9 cellular contexts compared by ENCODE assay signal in genomic region chr19:52785506-52785905, GRCh38. TPM values are rescaled to one million over a fixed set of nuclear protein-coding genes. Genes with fewer than 3 reads are reported as not detected.
A peak's percentile ranks its signal among the peaks of the same experiment; 100 is the strongest.
DNase-seq lines count a peak whose midpoint lies in the region; ATAC-seq and TF ChIP-seq lines count a peak whose summit lies in the region.
"Had no signal": no experiment of that assay in that cellular context is flagged by ENCODE, and none has a peak within 500 bp of the region (broad histone marks: within the 10 kb centered on the region; RNA-seq: fewer than 3 reads in every experiment).

No MANE protein-coding gene starts in this region.

- H3K36me3 Mint-ChIP-seq in activated CD8-positive, alpha-beta memory T cell treated with anti-CD3 and anti-CD28 coated beads, Interleukin-2, amount 10 ng/mL, durations not matched to agents 7 days and 5 days: peaks cover 49% of the 10 kb centered on the region
- H3K36me3 Mint-ChIP-seq in WTC11: no peaks in the 10 kb centered on the region; the same call in 1 of the 2 replicates

- peaks cover 8% of the 10 kb centered on the region for H3K9me3 Mint-ChIP-seq in activated CD8-positive, alpha-beta memory T cell treated with anti-CD3 and anti-CD28 coated beads, Interleukin-2, amount 10 ng/mL, durations not matched to agents 7 days and 5 days (ENCODE audit: low read depth)
- peaks cover 3% of the 10 kb centered on the region for H3K9me3 Mint-ChIP-seq in WTC11

- H3K9me2 ChIP-seq in hepatocyte (replicated peaks; ENCODE audit: insufficient read depth): no peaks in the 10 kb centered on the region

- H3K4me3 ChIP-seq in hepatocyte (peak overlapping the region; percentile 61), suprapubic skin (peak overlapping the region; percentile 75)

- 78% methylated on average over 3 of the region's 3 CpGs for WGBS in hepatocyte (ENCODE audit: low lambda C conversion rate, missing lambda C conversion rate)
- 84% methylated on average over 3 of the region's 3 CpGs for WGBS in suprapubic skin

- H3K36me3 ChIP-seq in hepatocyte (replicated peaks; ENCODE audit: insufficient read depth, low read depth) (no peaks in the 10 kb centered on the region), suprapubic skin (peaks cover 20% of the 10 kb centered on the region)

- H3K27ac ChIP-seq in hepatocyte (peak overlapping the region; percentile 79), suprapubic skin (no peak overlapping the region)

- H3K27me3 Mint-ChIP-seq in activated CD8-positive, alpha-beta memory T cell treated with anti-CD3 and anti-CD28 coated beads, Interleukin-2, amount 10 ng/mL, durations not matched to agents 7 days and 5 days: no peaks in the 10 kb centered on the region
- H3K27me3 Mint-ChIP-seq in WTC11 (ENCODE audit: low read depth): peaks cover 42% of the 10 kb centered on the region

- H3K9me3 ChIP-seq in hepatocyte (ENCODE audit: low read depth) (no peaks in the 10 kb centered on the region), suprapubic skin (no peaks in the 10 kb centered on the region)

- peak overlapping the region; percentile 92 for H3K4me3 Mint-ChIP-seq in activated CD8-positive, alpha-beta memory T cell treated with anti-CD3 and anti-CD28 coated beads, Interleukin-2, amount 10 ng/mL, durations not matched to agents 7 days and 5 days
- H3K4me3 Mint-ChIP-seq in WTC11: peak overlapping the region; percentile 83

- no peak for TF ChIP-seq POLR2A in suprapubic skin (IDR thresholded peaks at IDR 0.05)

- peak overlapping the region; percentile 91 for H2AFZ ChIP-seq in hepatocyte

- no peak for TF ChIP-seq CTCF in WTC11 (IDR thresholded peaks at IDR 0.05)
- TF ChIP-seq CTCF in hepatocyte (IDR thresholded peaks at IDR 0.05; ENCODE audit: poor library complexity): no peak
- TF ChIP-seq CTCF in suprapubic skin (IDR thresholded peaks at IDR 0.05): no peak

- H3K79me2 ChIP-seq in hepatocyte: peaks cover 22% of the 10 kb centered on the region

- ATAC-seq in activated CD8-positive, alpha-beta memory T cell treated with anti-CD3 and anti-CD28 coated beads, Interleukin-2, amount 10 ng/mL, durations not matched to agents 7 days and 5 days: no peak
- ATAC-seq in WTC11 (no peak), GM19397 (IDR thresholded peaks at IDR 0.05; ENCODE audit: unreplicated experiment) (no peak)

- peak overlapping the region; percentile 93 for H3K4me2 ChIP-seq in hepatocyte

- no peak for DNase-seq in activated CD8-positive, alpha-beta memory T cell treated with anti-CD3 and anti-CD28 coated beads, Interleukin-2, amount 10 ng/mL, durations not matched to agents 7 days and 5 days
- DNase-seq in activated CD8-positive, alpha-beta memory T cell treated with anti-CD3 and anti-CD28 coated beads for 24 hours: no peak
- DNase-seq in WTC11 (ENCODE audit: low spot score) (no peak), hepatocyte (ENCODE audit: low spot score) (no peak), suprapubic skin (ENCODE audit: low spot score in 2 of 2) (no peak), NOMO-1 (lab: John Stamatoyannopoulos, UW; ENCODE audit: unreplicated experiment in 2 of 2) (no peak)
- no peak for DNase-seq in central memory CD4-positive, alpha-beta T cell
- DNase-seq: posterior cingulate gyrus had no signal

- H4K20me1 ChIP-seq in hepatocyte (ENCODE audit: insufficient read depth, poor library complexity, severe bottlenecking): no peaks in the 10 kb centered on the region

- POLR2A ChIA-PET in WTC11 (lab: Charles Lee): no interaction called here

- TF ChIP-seq EP300 in suprapubic skin (IDR thresholded peaks at IDR 0.05): no peak

- peaks cover 24% of the 10 kb centered on the region for H3K4me1 Mint-ChIP-seq in activated CD8-positive, alpha-beta memory T cell treated with anti-CD3 and anti-CD28 coated beads, Interleukin-2, amount 10 ng/mL, durations not matched to agents 7 days and 5 days
- peaks cover 29% of the 10 kb centered on the region for H3K4me1 Mint-ChIP-seq in WTC11

- CTCF ChIA-PET in activated CD8-positive, alpha-beta memory T cell treated with anti-CD3 and anti-CD28 coated beads, Interleukin-2, amount 10 ng/mL, durations not matched to agents 7 days and 5 days (lab: Charles Lee): no interaction called here
- CTCF ChIA-PET in WTC11 (lab: Charles Lee): no interaction called here

- peak overlapping the region; percentile 3 for H3K27ac Mint-ChIP-seq in activated CD8-positive, alpha-beta memory T cell treated with anti-CD3 and anti-CD28 coated beads, Interleukin-2, amount 10 ng/mL, durations not matched to agents 7 days and 5 days
- no peak overlapping the region for H3K27ac Mint-ChIP-seq in WTC11

- H3K4me1 ChIP-seq in hepatocyte (ENCODE audit: insufficient read depth) (no peaks in the 10 kb centered on the region), suprapubic skin (peaks cover 16% of the 10 kb centered on the region)

- H3K27me3 ChIP-seq in hepatocyte (no peaks in the 10 kb centered on the region), suprapubic skin (no peaks in the 10 kb centered on the region)

TF ChIP-seq in WTC11, 78 proteins besides CTCF, POLR2A, EP300 and RAD21 (continues in another document):
- TF ChIP-seq HMGXB4 (CRISPR knock-in tag; IDR thresholded peaks at IDR 0.05): no peak
- TF ChIP-seq SMAD3 (CRISPR knock-in tag; IDR thresholded peaks at IDR 0.05; ENCODE audit: borderline replicate concordance): no peak
- TF ChIP-seq TEAD1 (CRISPR knock-in tag; IDR thresholded peaks at IDR 0.05): no peak
- TF ChIP-seq, protein P1, sequence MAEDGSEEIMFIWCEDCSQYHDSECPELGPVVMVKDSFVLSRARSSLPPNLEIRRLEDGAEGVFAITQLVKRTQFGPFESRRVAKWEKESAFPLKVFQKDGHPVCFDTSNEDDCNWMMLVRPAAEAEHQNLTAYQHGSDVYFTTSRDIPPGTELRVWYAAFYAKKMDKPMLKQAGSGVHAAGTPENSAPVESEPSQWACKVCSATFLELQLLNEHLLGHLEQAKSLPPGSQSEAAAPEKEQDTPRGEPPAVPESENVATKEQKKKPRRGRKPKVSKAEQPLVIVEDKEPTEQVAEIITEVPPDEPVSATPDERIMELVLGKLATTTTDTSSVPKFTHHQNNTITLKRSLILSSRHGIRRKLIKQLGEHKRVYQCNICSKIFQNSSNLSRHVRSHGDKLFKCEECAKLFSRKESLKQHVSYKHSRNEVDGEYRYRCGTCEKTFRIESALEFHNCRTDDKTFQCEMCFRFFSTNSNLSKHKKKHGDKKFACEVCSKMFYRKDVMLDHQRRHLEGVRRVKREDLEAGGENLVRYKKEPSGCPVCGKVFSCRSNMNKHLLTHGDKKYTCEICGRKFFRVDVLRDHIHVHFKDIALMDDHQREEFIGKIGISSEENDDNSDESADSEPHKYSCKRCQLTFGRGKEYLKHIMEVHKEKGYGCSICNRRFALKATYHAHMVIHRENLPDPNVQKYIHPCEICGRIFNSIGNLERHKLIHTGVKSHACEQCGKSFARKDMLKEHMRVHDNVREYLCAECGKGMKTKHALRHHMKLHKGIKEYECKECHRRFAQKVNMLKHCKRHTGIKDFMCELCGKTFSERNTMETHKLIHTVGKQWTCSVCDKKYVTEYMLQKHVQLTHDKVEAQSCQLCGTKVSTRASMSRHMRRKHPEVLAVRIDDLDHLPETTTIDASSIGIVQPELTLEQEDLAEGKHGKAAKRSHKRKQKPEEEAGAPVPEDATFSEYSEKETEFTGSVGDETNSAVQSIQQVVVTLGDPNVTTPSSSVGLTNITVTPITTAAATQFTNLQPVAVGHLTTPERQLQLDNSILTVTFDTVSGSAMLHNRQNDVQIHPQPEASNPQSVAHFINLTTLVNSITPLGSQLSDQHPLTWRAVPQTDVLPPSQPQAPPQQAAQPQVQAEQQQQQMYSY (CRISPR knock-in tag; IDR thresholded peaks at IDR 0.05): no peak
- TF ChIP-seq PRRX2 (CRISPR knock-in tag; IDR thresholded peaks at IDR 0.05): no peak
- TF ChIP-seq JAZF1 (CRISPR knock-in tag; IDR thresholded peaks at IDR 0.05): no peak
- no peak for TF ChIP-seq GRHL2 (CRISPR knock-in tag; IDR thresholded peaks at IDR 0.05; ENCODE audit: insufficient replicate concordance, severe bottlenecking)

RNA-seq across cellular contexts. Expression of gene ZNF600, which starts 1.1 kb away (rescaled TPM):
- 10 to 100 TPM; 23.5 to 23.8 TPM for total RNA-seq in activated CD8-positive, alpha-beta memory T cell treated with anti-CD3 and anti-CD28 coated beads, Interleukin-2, amount 10 ng/mL, durations not matched to agents 7 days and 5 days
- total RNA-seq in WTC11 (2021) (11.7 to 13.4 TPM (median 13.2 TPM) in 3 replicates), hepatocyte (7.7 and 12.5 TPM in 2 replicates), suprapubic skin (10 to 100 TPM in 2 of 4 donors, 1 to 10 TPM in 2; 8.1 to 30.0 (median 10.9) TPM)
- 14.6 and 16.9 TPM in 2 replicates for polyA plus RNA-seq in hepatocyte

RNA-seq across cellular contexts. Expression of gene ZNF28, which starts 35.9 kb away (rescaled TPM):
- 10 to 100 TPM; 15.5 to 18.6 TPM for total RNA-seq in activated CD8-positive, alpha-beta memory T cell treated with anti-CD3 and anti-CD28 coated beads, Interleukin-2, amount 10 ng/mL, durations not matched to agents 7 days and 5 days
- total RNA-seq in WTC11 (2021) (25.7 to 26.7 TPM (median 26.1 TPM) in 3 replicates), hepatocyte (19.3 and 22.4 TPM in 2 replicates), suprapubic skin (10 to 100 TPM; 10.0 to 16.7 (median 14.9) TPM)
- 13.3 and 17.4 TPM in 2 replicates for polyA plus RNA-seq in hepatocyte

RNA-seq across cellular contexts. Expression of gene ZNF611, which starts 50.7 kb away (rescaled TPM):
- total RNA-seq in activated CD8-positive, alpha-beta memory T cell treated with anti-CD3 and anti-CD28 coated beads, Interleukin-2, amount 10 ng/mL, durations not matched to agents 7 days and 5 days: 10 to 100 TPM; 30.7 to 32.1 TPM
- 18.0 to 22.4 TPM (median 19.9 TPM) in 3 replicates for total RNA-seq in WTC11 (2021)
- total RNA-seq in hepatocyte: 11.9 and 21.3 TPM in 2 replicates
- 10.8 and 15.4 TPM in 2 replicates for polyA plus RNA-seq in hepatocyte
- 10 to 100 TPM in 2 of 4 donors, 1 to 10 TPM in 2; 6.2 to 13.5 (median 9.4) TPM for total RNA-seq in suprapubic skin
